In the genomic region with DNA sequence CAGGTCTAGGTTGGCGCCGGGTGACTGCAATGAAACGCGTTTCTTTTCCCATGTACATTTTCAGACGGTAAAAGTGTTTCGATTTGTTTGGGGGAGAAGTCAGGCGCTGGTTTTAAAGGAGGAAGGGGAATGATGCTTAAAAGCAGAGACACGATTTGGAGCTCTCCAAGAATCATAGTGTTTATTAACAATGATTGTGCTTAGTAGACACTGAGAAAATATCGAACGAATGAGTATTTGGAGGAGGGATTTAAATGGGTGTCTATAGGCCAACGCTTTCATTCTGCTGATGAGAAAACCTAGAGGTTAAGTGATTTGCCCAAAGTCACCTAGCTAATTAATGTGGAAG, we compare ENCODE assay signal across 8 cellular contexts. TPM values are rescaled to one million over a fixed set of nuclear protein-coding genes. Genes with fewer than 3 reads are reported as not detected.
DNase-seq lines count a peak whose midpoint lies in the region; ATAC-seq and TF ChIP-seq lines count a peak whose summit lies in the region.

No MANE protein-coding gene starts in this region.

- intact Hi-C loops in naive thymus-derived CD4-positive, alpha-beta T cell (cut with micrococcal nuclease): loop anchor here (1.0 to 2.0 kb wide), 3 partner anchors 18 to 139 kb away; no protein-coding TSS in a partner anchor

- CTCF ChIA-PET in naive thymus-derived CD4-positive, alpha-beta T cell (lab: Charles Lee): interaction anchor here (0.6 kb wide), 1 partner anchor 1592 kb away, joined by 3 read pairs; no protein-coding TSS in a partner anchor

- peak overlapping the region in 7 of 9 donors; percentile 12 to 90 (median 77) for H3K27ac Mint-ChIP-seq in naive thymus-derived CD4-positive, alpha-beta T cell

- POLR2A ChIA-PET in naive thymus-derived CD4-positive, alpha-beta T cell (lab: Charles Lee): interaction anchor here (0.8 to 3.7 kb wide), 5 partner anchors 9 to 98 kb away, joined by 3 to 30 read pairs (median 3); a partner anchor contains a TSS

- no peak overlapping the region for H3K27ac ChIP-seq in duodenal mucosa (ENCODE audit: low read depth, low read length)
- peak overlapping the region; percentile 66 for H3K27ac ChIP-seq in naive thymus-derived CD4-positive, alpha-beta T cell (ENCODE audit: low read depth, low read length)

- peak overlapping the region; percentile 73 to 93 (median 86) for H3K4me3 Mint-ChIP-seq in naive thymus-derived CD4-positive, alpha-beta T cell

- peaks cover 0 to 33% (median 0%) of the 10 kb centered on the region in 5 donors for H3K27me3 Mint-ChIP-seq in naive thymus-derived CD4-positive, alpha-beta T cell

- no peak for ATAC-seq in naive thymus-derived CD4-positive, alpha-beta T cell
- ATAC-seq in GM21825 (IDR thresholded peaks at IDR 0.05; ENCODE audit: unreplicated experiment): no peak

- no peaks in the 10 kb centered on the region for H3K27me3 ChIP-seq in MG63
- H3K27me3 ChIP-seq in duodenal mucosa (ENCODE audit: control insufficient read depth in 1 of 2, insufficient read depth in 2 of 2, low read length in 2 of 2): no peaks in the 10 kb centered on the region
- no peaks in the 10 kb centered on the region for H3K27me3 ChIP-seq in naive thymus-derived CD4-positive, alpha-beta T cell (ENCODE audit: control insufficient read depth in 2 of 2, insufficient read depth in 2 of 2, low read length in 2 of 2)

- no peaks in the 10 kb centered on the region for H3K36me3 ChIP-seq in MG63
- no peaks in the 10 kb centered on the region for H3K36me3 ChIP-seq in duodenal mucosa (ENCODE audit: control insufficient read depth in 1 of 2, insufficient read depth in 2 of 2, low read length in 2 of 2)
- no peaks in the 10 kb centered on the region for H3K36me3 ChIP-seq in naive thymus-derived CD4-positive, alpha-beta T cell (ENCODE audit: control insufficient read depth in 2 of 3, insufficient read depth in 3 of 3, low read length in 3 of 3)

- H3K9me3 ChIP-seq in MG63: no peaks in the 10 kb centered on the region
- H3K9me3 ChIP-seq in duodenal mucosa (ENCODE audit: control insufficient read depth in 1 of 2, low read length in 2 of 2): no peaks in the 10 kb centered on the region
- no peaks in the 10 kb centered on the region for H3K9me3 ChIP-seq in naive thymus-derived CD4-positive, alpha-beta T cell (ENCODE audit: control insufficient read depth in 2 of 3, low read length in 3 of 3)

- H3K9me3 Mint-ChIP-seq in naive thymus-derived CD4-positive, alpha-beta T cell: peaks cover 0 to 10% (median 8%) of the 10 kb centered on the region in 11 donors

- H3K4me3 ChIP-seq in AG10803 (ENCODE audit: low read length): peak overlapping the region; percentile 69
- peak overlapping the region; percentile 64 for H3K4me3 ChIP-seq in MG63
- H3K4me3 ChIP-seq in duodenal mucosa (ENCODE audit: low read depth in 1 of 2, low read length in 2 of 2): peak overlapping the region; percentile 65 to 70
- peak overlapping the region; percentile 56 for H3K4me3 ChIP-seq in naive thymus-derived CD4-positive, alpha-beta T cell (ENCODE audit: low read length)

- H3K4me1 Mint-ChIP-seq in naive thymus-derived CD4-positive, alpha-beta T cell: peaks cover 8 to 45% (median 32%) of the 10 kb centered on the region in 7 donors

- TF ChIP-seq CTCF in AG10803 (conservative IDR thresholded peaks at IDR 0.05; ENCODE audit: low read length): no peak

- no peak for DNase-seq in AG10803 (ENCODE audit: low read depth)
- no peak for DNase-seq in MG63
- DNase-seq in naive thymus-derived CD4-positive, alpha-beta T cell: no peak
- DNase-seq in NCI-H2196 (lab: John Stamatoyannopoulos, UW; ENCODE audit: unreplicated experiment): no peak
- no peak for DNase-seq in inferior parietal cortex (ENCODE audit: extremely low spot score)
- DNase-seq in NCI-H1048 (lab: John Stamatoyannopoulos, UW): no peak

- peaks cover 0 to 9% (median 6%) of the 10 kb centered on the region in 5 donors for H3K36me3 Mint-ChIP-seq in naive thymus-derived CD4-positive, alpha-beta T cell

- H3K4me1 ChIP-seq in duodenal mucosa (ENCODE audit: control insufficient read depth in 1 of 2, insufficient read depth in 2 of 2, low read length in 2 of 2): peaks cover 5 to 17% of the 10 kb centered on the region in 2 donors
- H3K4me1 ChIP-seq in naive thymus-derived CD4-positive, alpha-beta T cell (ENCODE audit: control insufficient read depth in 2 of 2, insufficient read depth in 2 of 2, low read length in 2 of 2): peaks cover 17 to 19% of the 10 kb centered on the region in 2 donors

- H3K9ac ChIP-seq in duodenal mucosa (ENCODE audit: low read depth in 1 of 2, low read length in 2 of 2): peak overlapping the region; percentile 22 to 44

RNA-seq across cellular contexts. Expression of a gene that starts 36.9 kb away (rescaled TPM):
- total RNA-seq in MG63 (2014; rRNA removed; shearing (Covaris generic); ENCODE audit: low replicate concordance): 58.9 and 61.9 TPM in 2 replicates
- 100 to 1,000 TPM; 210 to 365 (median 265) TPM for total RNA-seq in naive thymus-derived CD4-positive, alpha-beta T cell
- 100 to 1,000 TPM; 197 to 288 TPM for polyA plus RNA-seq in naive thymus-derived CD4-positive, alpha-beta T cell
